ENCODE assay signal across 2 cellular contexts in the genomic region with DNA sequence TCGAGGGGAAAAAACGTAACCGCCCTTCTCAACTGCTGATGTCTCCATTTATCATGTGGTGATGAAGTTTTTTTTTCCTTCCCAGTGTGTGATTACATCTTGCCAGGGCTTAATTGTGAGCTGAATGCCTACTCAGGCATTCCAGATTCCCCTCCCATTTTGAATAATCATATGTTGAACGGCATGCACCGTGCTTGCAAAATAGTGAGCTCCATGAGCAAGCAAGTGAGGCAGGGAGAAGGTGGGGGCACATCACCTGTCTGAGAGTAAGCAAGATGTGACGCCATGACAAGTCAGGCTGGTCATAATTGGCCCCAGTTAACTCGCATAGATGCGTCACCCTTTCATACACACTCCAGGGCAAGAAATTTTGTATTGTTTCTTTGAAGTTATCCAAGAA.
TF ChIP-seq lines count a peak whose summit lies in the region.

No MANE protein-coding gene starts in this region.

TF ChIP-seq in GM23338, 12 proteins besides CTCF, POLR2A, EP300 and RAD21:
- TF ChIP-seq, protein P1, sequence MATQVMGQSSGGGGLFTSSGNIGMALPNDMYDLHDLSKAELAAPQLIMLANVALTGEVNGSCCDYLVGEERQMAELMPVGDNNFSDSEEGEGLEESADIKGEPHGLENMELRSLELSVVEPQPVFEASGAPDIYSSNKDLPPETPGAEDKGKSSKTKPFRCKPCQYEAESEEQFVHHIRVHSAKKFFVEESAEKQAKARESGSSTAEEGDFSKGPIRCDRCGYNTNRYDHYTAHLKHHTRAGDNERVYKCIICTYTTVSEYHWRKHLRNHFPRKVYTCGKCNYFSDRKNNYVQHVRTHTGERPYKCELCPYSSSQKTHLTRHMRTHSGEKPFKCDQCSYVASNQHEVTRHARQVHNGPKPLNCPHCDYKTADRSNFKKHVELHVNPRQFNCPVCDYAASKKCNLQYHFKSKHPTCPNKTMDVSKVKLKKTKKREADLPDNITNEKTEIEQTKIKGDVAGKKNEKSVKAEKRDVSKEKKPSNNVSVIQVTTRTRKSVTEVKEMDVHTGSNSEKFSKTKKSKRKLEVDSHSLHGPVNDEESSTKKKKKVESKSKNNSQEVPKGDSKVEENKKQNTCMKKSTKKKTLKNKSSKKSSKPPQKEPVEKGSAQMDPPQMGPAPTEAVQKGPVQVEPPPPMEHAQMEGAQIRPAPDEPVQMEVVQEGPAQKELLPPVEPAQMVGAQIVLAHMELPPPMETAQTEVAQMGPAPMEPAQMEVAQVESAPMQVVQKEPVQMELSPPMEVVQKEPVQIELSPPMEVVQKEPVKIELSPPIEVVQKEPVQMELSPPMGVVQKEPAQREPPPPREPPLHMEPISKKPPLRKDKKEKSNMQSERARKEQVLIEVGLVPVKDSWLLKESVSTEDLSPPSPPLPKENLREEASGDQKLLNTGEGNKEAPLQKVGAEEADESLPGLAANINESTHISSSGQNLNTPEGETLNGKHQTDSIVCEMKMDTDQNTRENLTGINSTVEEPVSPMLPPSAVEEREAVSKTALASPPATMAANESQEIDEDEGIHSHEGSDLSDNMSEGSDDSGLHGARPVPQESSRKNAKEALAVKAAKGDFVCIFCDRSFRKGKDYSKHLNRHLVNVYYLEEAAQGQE (IDR thresholded peaks at IDR 0.05; ENCODE audit: unreplicated experiment): no peak
- TF ChIP-seq NANOG (IDR thresholded peaks at IDR 0.05; ENCODE audit: borderline replicate concordance) (no peak), STAT1 (IDR thresholded peaks at IDR 0.05; ENCODE audit: unreplicated experiment) (no peak), ZNF331 (CRISPR knock-in tag; IDR thresholded peaks at IDR 0.05; ENCODE audit: low read depth) (no peak), ZNF114 (CRISPR knock-in tag; IDR thresholded peaks at IDR 0.05) (no peak), POLR2AphosphoS5 (IDR thresholded peaks at IDR 0.05; ENCODE audit: low read depth) (no peak), EZH2phosphoT487 (IDR thresholded peaks at IDR 0.05; ENCODE audit: unreplicated experiment) (no peak)
TF ChIP-seq in GM23338: peak in this region for 0.

TF ChIP-seq in K562, 482 proteins besides CTCF, POLR2A, EP300 and RAD21:
- TF ChIP-seq, protein P2, sequence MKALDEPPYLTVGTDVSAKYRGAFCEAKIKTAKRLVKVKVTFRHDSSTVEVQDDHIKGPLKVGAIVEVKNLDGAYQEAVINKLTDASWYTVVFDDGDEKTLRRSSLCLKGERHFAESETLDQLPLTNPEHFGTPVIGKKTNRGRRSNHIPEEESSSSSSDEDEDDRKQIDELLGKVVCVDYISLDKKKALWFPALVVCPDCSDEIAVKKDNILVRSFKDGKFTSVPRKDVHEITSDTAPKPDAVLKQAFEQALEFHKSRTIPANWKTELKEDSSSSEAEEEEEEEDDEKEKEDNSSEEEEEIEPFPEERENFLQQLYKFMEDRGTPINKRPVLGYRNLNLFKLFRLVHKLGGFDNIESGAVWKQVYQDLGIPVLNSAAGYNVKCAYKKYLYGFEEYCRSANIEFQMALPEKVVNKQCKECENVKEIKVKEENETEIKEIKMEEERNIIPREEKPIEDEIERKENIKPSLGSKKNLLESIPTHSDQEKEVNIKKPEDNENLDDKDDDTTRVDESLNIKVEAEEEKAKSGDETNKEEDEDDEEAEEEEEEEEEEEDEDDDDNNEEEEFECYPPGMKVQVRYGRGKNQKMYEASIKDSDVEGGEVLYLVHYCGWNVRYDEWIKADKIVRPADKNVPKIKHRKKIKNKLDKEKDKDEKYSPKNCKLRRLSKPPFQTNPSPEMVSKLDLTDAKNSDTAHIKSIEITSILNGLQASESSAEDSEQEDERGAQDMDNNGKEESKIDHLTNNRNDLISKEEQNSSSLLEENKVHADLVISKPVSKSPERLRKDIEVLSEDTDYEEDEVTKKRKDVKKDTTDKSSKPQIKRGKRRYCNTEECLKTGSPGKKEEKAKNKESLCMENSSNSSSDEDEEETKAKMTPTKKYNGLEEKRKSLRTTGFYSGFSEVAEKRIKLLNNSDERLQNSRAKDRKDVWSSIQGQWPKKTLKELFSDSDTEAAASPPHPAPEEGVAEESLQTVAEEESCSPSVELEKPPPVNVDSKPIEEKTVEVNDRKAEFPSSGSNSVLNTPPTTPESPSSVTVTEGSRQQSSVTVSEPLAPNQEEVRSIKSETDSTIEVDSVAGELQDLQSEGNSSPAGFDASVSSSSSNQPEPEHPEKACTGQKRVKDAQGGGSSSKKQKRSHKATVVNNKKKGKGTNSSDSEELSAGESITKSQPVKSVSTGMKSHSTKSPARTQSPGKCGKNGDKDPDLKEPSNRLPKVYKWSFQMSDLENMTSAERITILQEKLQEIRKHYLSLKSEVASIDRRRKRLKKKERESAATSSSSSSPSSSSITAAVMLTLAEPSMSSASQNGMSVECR (CRISPR knock-in tag; IDR thresholded peaks at IDR 0.05): no peak
- TF ChIP-seq TBL1XR1 (IDR thresholded peaks at IDR 0.05; ENCODE audit: low read length in 2 of 2) (no peak), XRCC4 (IDR thresholded peaks at IDR 0.05; ENCODE audit: extremely low read depth, insufficient read depth, insufficient read length) (no peak), HMG20A (CRISPR knock-in tag; conservative IDR thresholded peaks at IDR 0.05) (no peak), SIX5 (IDR thresholded peaks at IDR 0.05; ENCODE audit: borderline replicate concordance in 1 of 2, insufficient read depth in 1 of 2, low read depth in 1 of 2, low read length in 2 of 2) (no peak), MEF2D (tag; conservative IDR thresholded peaks at IDR 0.05; ENCODE audit: low read depth) (no peak)
- TF ChIP-seq, protein P3, sequence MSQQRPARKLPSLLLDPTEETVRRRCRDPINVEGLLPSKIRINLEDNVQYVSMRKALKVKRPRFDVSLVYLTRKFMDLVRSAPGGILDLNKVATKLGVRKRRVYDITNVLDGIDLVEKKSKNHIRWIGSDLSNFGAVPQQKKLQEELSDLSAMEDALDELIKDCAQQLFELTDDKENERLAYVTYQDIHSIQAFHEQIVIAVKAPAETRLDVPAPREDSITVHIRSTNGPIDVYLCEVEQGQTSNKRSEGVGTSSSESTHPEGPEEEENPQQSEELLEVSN (IDR thresholded peaks at IDR 0.05; ENCODE audit: borderline replicate concordance in 1 of 2, extremely low read depth in 1 of 2, insufficient read depth in 1 of 2, insufficient read length in 1 of 2, low read depth in 1 of 2, low read length in 1 of 2, poor library complexity in 1 of 2, severe bottlenecking in 1 of 2): no peak
